Comparison of ENCODE assay signal across 8 cellular contexts in genomic region chr5:52988335-52989024, GRCh38. TPM values are rescaled to one million over a fixed set of nuclear protein-coding genes. Genes with fewer than 3 reads are reported as not detected.
A peak's percentile ranks its signal among the peaks of the same experiment; 100 is the strongest.
DNase-seq lines count a peak whose midpoint lies in the region; ATAC-seq and TF ChIP-seq lines count a peak whose summit lies in the region.

No MANE protein-coding gene starts in this region.

- H3K36me3 Mint-ChIP-seq in dendritic cell treated with granulocyte-macrophage colony-stimulating factor and Interleukin-4, amounts not matched to agents 40 ng/mL and 50 ng/mL, for 4 days (ENCODE audit: low read depth): no peaks in the 10 kb centered on the region

- peak; percentile 5 for ATAC-seq in GM18873 (IDR thresholded peaks at IDR 0.05; ENCODE audit: low FRiP score, unreplicated experiment)
- ATAC-seq in GM21367 (IDR thresholded peaks at IDR 0.05; ENCODE audit: unreplicated experiment): no peak
- ATAC-seq in HG03175 (IDR thresholded peaks at IDR 0.05; ENCODE audit: unreplicated experiment): no peak

- no peak for TF ChIP-seq CTCF in OCI-LY7 (conservative IDR thresholded peaks at IDR 0.05; ENCODE audit: low read length)

- H3K9ac ChIP-seq in Karpas-422 (ENCODE audit: low read length): no peak overlapping the region

- H3K27me3 Mint-ChIP-seq in dendritic cell treated with granulocyte-macrophage colony-stimulating factor and Interleukin-4, amounts not matched to agents 40 ng/mL and 50 ng/mL, for 4 days: peaks cover 41% of the 10 kb centered on the region

- H3K9me3 Mint-ChIP-seq in dendritic cell treated with granulocyte-macrophage colony-stimulating factor and Interleukin-4, amounts not matched to agents 40 ng/mL and 50 ng/mL, for 4 days: no peaks in the 10 kb centered on the region

- no peaks in the 10 kb centered on the region for H3K9me2 ChIP-seq in OCI-LY7 (ENCODE audit: insufficient read depth, low read length)
- H3K9me2 ChIP-seq in Karpas-422 (replicated peaks; ENCODE audit: insufficient read depth, low read length): no peaks in the 10 kb centered on the region

- H3K4me1 ChIP-seq in mononuclear cell (ENCODE audit: insufficient read depth, low read length): peaks cover 17% of the 10 kb centered on the region
- H3K4me1 ChIP-seq in OCI-LY7 (ENCODE audit: insufficient read depth, low read length, poor library complexity, severe bottlenecking): no peaks in the 10 kb centered on the region
- H3K4me1 ChIP-seq in Karpas-422 (ENCODE audit: low read length): no peaks in the 10 kb centered on the region

- peak; percentile 15 for DNase-seq in LoVo (ENCODE audit: low spot score)
- DNase-seq in OCI-LY7 (ENCODE audit: low spot score): no peak
- no peak for DNase-seq in Karpas-422

- H3K27ac ChIP-seq in OCI-LY7 (ENCODE audit: low read depth, low read length, poor library complexity, severe bottlenecking) (no peak overlapping the region), Karpas-422 (ENCODE audit: low read length) (no peak overlapping the region)

- H3K4me2 ChIP-seq in OCI-LY7 (ENCODE audit: low read length) (no peak overlapping the region), Karpas-422 (ENCODE audit: low read depth, low read length, poor library complexity, severe bottlenecking) (no peak overlapping the region)

- peak overlapping the region; percentile 73 for H3K4me3 Mint-ChIP-seq in dendritic cell treated with granulocyte-macrophage colony-stimulating factor and Interleukin-4, amounts not matched to agents 40 ng/mL and 50 ng/mL, for 4 days

- CTCF ChIA-PET in OCI-LY7 (lab: Charles Lee; ENCODE audit: unreplicated experiment): no interaction called here

- POLR2A ChIA-PET in OCI-LY7 (lab: Charles Lee): interaction anchor here (1.0 kb wide), 1 partner anchor 90 kb away, joined by 3 read pairs; no protein-coding TSS in a partner anchor

- H3K9me3 ChIP-seq in mononuclear cell (ENCODE audit: low read depth, low read length): no peaks in the 10 kb centered on the region
- H3K9me3 ChIP-seq in OCI-LY7 (ENCODE audit: low read length): no peaks in the 10 kb centered on the region
- H3K9me3 ChIP-seq in Karpas-422 (ENCODE audit: low read length): no peaks in the 10 kb centered on the region

- H3K79me2 ChIP-seq in OCI-LY7 (ENCODE audit: insufficient read depth, low read depth, low read length) (no peaks in the 10 kb centered on the region), Karpas-422 (ENCODE audit: low read length) (no peaks in the 10 kb centered on the region)

- H2AFZ ChIP-seq in OCI-LY7 (ENCODE audit: low read length): no peak overlapping the region
- H2AFZ ChIP-seq in Karpas-422 (ENCODE audit: low read length): no peak overlapping the region

- H3K4me3 ChIP-seq in mononuclear cell (ENCODE audit: low read length) (peak overlapping the region; percentile 25), OCI-LY7 (ENCODE audit: low read depth, low read length, poor library complexity, severe bottlenecking) (no peak overlapping the region), Karpas-422 (ENCODE audit: low read length) (no peak overlapping the region)

- H4K20me1 ChIP-seq in OCI-LY7 (ENCODE audit: insufficient read depth, low read length) (no peaks in the 10 kb centered on the region), Karpas-422 (ENCODE audit: insufficient read depth, low read depth, low read length) (no peaks in the 10 kb centered on the region)

- H3K4me1 Mint-ChIP-seq in dendritic cell treated with granulocyte-macrophage colony-stimulating factor and Interleukin-4, amounts not matched to agents 40 ng/mL and 50 ng/mL, for 4 days (ENCODE audit: low read depth): peaks cover 17% of the 10 kb centered on the region

- H3K27me3 ChIP-seq in mononuclear cell (ENCODE audit: insufficient read depth, low read length) (peaks cover 44% of the 10 kb centered on the region), Karpas-422 (ENCODE audit: low read length) (no peaks in the 10 kb centered on the region)

- no peaks in the 10 kb centered on the region for H3K36me3 ChIP-seq in OCI-LY7 (ENCODE audit: insufficient read depth, low read length)
- H3K36me3 ChIP-seq in Karpas-422 (ENCODE audit: insufficient read depth, low read length): no peaks in the 10 kb centered on the region

- intact Hi-C loops in dendritic cell treated with granulocyte-macrophage colony-stimulating factor and Interleukin-4, amounts not matched to agents 40 ng/mL and 50 ng/mL, for 4 days (cut with micrococcal nuclease): no loop called here
- intact Hi-C loops in OCI-LY7 (cut with micrococcal nuclease; ENCODE audit: unreplicated experiment): no loop called here

- no peak overlapping the region for H3K27ac Mint-ChIP-seq in dendritic cell treated with granulocyte-macrophage colony-stimulating factor and Interleukin-4, amounts not matched to agents 40 ng/mL and 50 ng/mL, for 4 days

- BruUV-seq in OCI-LY7 (replicated peaks; lab: Mats Ljungman, UMichigan): no TSS peak

RNA-seq across cellular contexts. Expression of gene ITGA2, which starts 0.7 kb away (rescaled TPM):
- total RNA-seq in mononuclear cell (0.73 TPM), OCI-LY7 (2022) (0.09 TPM in 1 of 2 replicates, not detected in the other)
- total RNA-seq in OCI-LY7 (2014; rRNA removed; shearing (Covaris generic)): not detected in 2 replicates
- not detected in 2 replicates for total RNA-seq in Karpas-422 (2014; rRNA removed; shearing (Covaris generic); ENCODE audit: low replicate concordance)
